In genomic region chr2:133561045-133561852, GRCh38 we compare ENCODE assay signal across 8 cellular contexts. TPM values are rescaled to one million over a fixed set of nuclear protein-coding genes. Genes with fewer than 3 reads are reported as not detected.
DNase-seq lines count a peak whose midpoint lies in the region; ATAC-seq, FAIRE-seq and TF ChIP-seq lines count a peak whose summit lies in the region.

No MANE protein-coding gene starts in this region.

- H3K4me3 ChIP-seq in epithelial cell of proximal tubule (ENCODE audit: low read depth, low read length) (no peak overlapping the region), pancreas (no peak overlapping the region)

- WGBS in pancreas, 2 donors = 18% methylated on average over 3 of the region's 3 CpGs

- H3K36me3 ChIP-seq in pancreas = no peaks in the 10 kb centered on the region

- TF ChIP-seq CTCF in epithelial cell of proximal tubule (conservative IDR thresholded peaks at IDR 0.05; ENCODE audit: low read depth, low read length) (peak; percentile 81), pancreas (IDR thresholded peaks at IDR 0.05) (peak in 3 of 4 donors; percentile 44 to 56 (median 50))

- intact Hi-C loops in pancreas (cut with DNase I) = no loop called here

- ATAC-seq in HG03342 (IDR thresholded peaks at IDR 0.05; ENCODE audit: unreplicated experiment) (peak; percentile 69), pancreas (peak in 3 of 4 donors; percentile 68 to 81 (median 69)), HG02970 (IDR thresholded peaks at IDR 0.05; ENCODE audit: low FRiP score, unreplicated experiment) (no peak)

- H3K27me3 ChIP-seq in pancreas = no peaks in the 10 kb centered on the region

- no peak overlapping the region for H3K27ac ChIP-seq in pancreas

- peak; percentile 44 for DNase-seq in DMS53 (lab: John Stamatoyannopoulos, UW)
- DNase-seq in DMS53 treated with DMSO at 0.1 percent for 48 hours (lab: John Stamatoyannopoulos, UW; ENCODE audit: unreplicated experiment) = no peak
- DNase-seq in OCI-M1 (lab: John Stamatoyannopoulos, UW) = peak; percentile 43
- no peak for DNase-seq in epithelial cell of proximal tubule (ENCODE audit: low read depth)
- DNase-seq in pancreas = peak in 1 of 6 donors; percentile 21
- no peak for DNase-seq in NCI-H128 (lab: John Stamatoyannopoulos, UW; ENCODE audit: unreplicated experiment)

- FAIRE-seq in pancreas (lab: Jason Lieb, UNC) = peak; percentile 92

- no peaks in the 10 kb centered on the region for H3K4me1 ChIP-seq in pancreas

- H3K9me3 ChIP-seq in pancreas = no peaks in the 10 kb centered on the region

RNA-seq across cellular contexts. Expression of gene NCKAP5, which starts 7.0 kb away (rescaled TPM):
- total RNA-seq in epithelial cell of proximal tubule (0.58 and 0.69 TPM in 2 replicates), pancreas (1 to 10 TPM in 3 of 6 donors, under 1 TPM in 3; 0.28 to 1.5 (median 0.73) TPM)
- under 1 TPM; 0.23 to 0.53 TPM for polyA plus RNA-seq in pancreas

Comparison
In these comparisons a context has a peak if more than half of its experiments do, and no peak if none do; other contexts are left out.
1. DNase-seq: peak in DMS53 (single experiment) and OCI-M1 (single experiment); none in DMS53 treated with DMSO at 0.1 percent for 48 hours (single experiment), epithelial cell of proximal tubule (single experiment) and NCI-H128 (single experiment).